8 cellular contexts compared by ENCODE assay signal in genomic region chr16:50265260-50265659, GRCh38. TPM values are rescaled to one million over a fixed set of nuclear protein-coding genes. Genes with fewer than 3 reads are reported as not detected.
DNase-seq lines count a peak whose midpoint lies in the region; ATAC-seq and TF ChIP-seq lines count a peak whose summit lies in the region.

No MANE protein-coding gene starts in this region.

- 74% methylated on average over 2 of the region's 2 CpGs for WGBS in hepatocyte (ENCODE audit: low lambda C conversion rate, missing lambda C conversion rate)

- H3K4me2 ChIP-seq in hepatocyte, result no peak overlapping the region

- H3K79me2 ChIP-seq in hepatocyte, result no peaks in the 10 kb centered on the region

- H2AFZ ChIP-seq in hepatocyte, result no peak overlapping the region

- ATAC-seq in HG03342 (IDR thresholded peaks at IDR 0.05; ENCODE audit: unreplicated experiment) (no peak), GM18870 (IDR thresholded peaks at IDR 0.05; ENCODE audit: unreplicated experiment) (no peak)

- TF ChIP-seq CTCF in VCaP (conservative IDR thresholded peaks at IDR 0.05), result peak; percentile 54
- TF ChIP-seq CTCF in hepatocyte (IDR thresholded peaks at IDR 0.05; ENCODE audit: poor library complexity), result no peak

- H3K9me3 ChIP-seq in KOPT-K1 (ENCODE audit: insufficient read depth, low read length, poor library complexity, severe bottlenecking), result no peaks in the 10 kb centered on the region
- H3K9me3 ChIP-seq in hepatocyte (ENCODE audit: low read depth), result no peaks in the 10 kb centered on the region

- no peaks in the 10 kb centered on the region for H3K9me2 ChIP-seq in hepatocyte (replicated peaks; ENCODE audit: insufficient read depth)

- peaks cover 25% of the 10 kb centered on the region for H3K4me1 ChIP-seq in hepatocyte (ENCODE audit: insufficient read depth)

- H3K27me3 ChIP-seq in hepatocyte, result no peaks in the 10 kb centered on the region

- no peak overlapping the region for H3K4me3 ChIP-seq in hepatocyte

- H4K20me1 ChIP-seq in hepatocyte (ENCODE audit: insufficient read depth, poor library complexity, severe bottlenecking), result no peaks in the 10 kb centered on the region

- H3K27ac ChIP-seq in KOPT-K1 (ENCODE audit: low read depth, low read length, poor library complexity, severe bottlenecking) (peak overlapping the region; percentile 93), VCaP (no peak overlapping the region), hepatocyte (no peak overlapping the region)

- peak; percentile 55 for DNase-seq in activated T-cell treated with anti-CD3 and anti-CD28 coated beads, Interleukin-2, amount 50 U/mL, for 1 hour
- DNase-seq in activated T-cell treated with anti-CD3 and anti-CD28 coated beads for 4 hours (no peak), hepatocyte (ENCODE audit: low spot score) (peak; percentile 14), superior temporal gyrus (ENCODE audit: extremely low spot score) (no peak)

- H3K36me3 ChIP-seq in KOPT-K1 (ENCODE audit: insufficient read depth, low read length), result no peaks in the 10 kb centered on the region
- no peaks in the 10 kb centered on the region for H3K36me3 ChIP-seq in hepatocyte (replicated peaks; ENCODE audit: insufficient read depth, low read depth)

RNA-seq across cellular contexts. Expression of gene ADCY7, which starts 1.1 kb away (rescaled TPM):
- total RNA-seq in hepatocyte, result 3.9 and 6.9 TPM in 2 replicates
- 3.3 and 4.4 TPM in 2 replicates for polyA plus RNA-seq in hepatocyte

Comparison
In these comparisons a context has a peak if more than half of its experiments do, and no peak if none do; other contexts are left out.
1. DNase-seq: peak in activated T-cell treated with anti-CD3 and anti-CD28 coated beads, Interleukin-2, amount 50 U/mL, for 1 hour (single experiment) and hepatocyte (single experiment); none in activated T-cell treated with anti-CD3 and anti-CD28 coated beads for 4 hours (single experiment) and superior temporal gyrus (single experiment).